Comparison of ENCODE assay signal across 9 cellular contexts in genomic region chr2:30139131-30139870, GRCh38. TPM values are rescaled to one million over a fixed set of nuclear protein-coding genes. Genes with fewer than 3 reads are reported as not detected.
DNase-seq lines count a peak whose midpoint lies in the region; ATAC-seq and TF ChIP-seq lines count a peak whose summit lies in the region.
"Had no signal": no experiment of that assay in that cellular context is flagged by ENCODE, and none has a peak within 500 bp of the region (broad histone marks: within the 10 kb centered on the region; RNA-seq: fewer than 3 reads in every experiment).

No MANE protein-coding gene starts in this region.

- H3K27me3 Mint-ChIP-seq in naive B cell (peaks cover 10 to 25% (median 14%) of the 10 kb centered on the region in 3 donors), glutamatergic neuron (ENCODE audit: unreplicated experiment) (peaks cover 2% of the 10 kb centered on the region)

- peak overlapping the region; percentile 85 for H2AFZ ChIP-seq in OCI-LY7 (ENCODE audit: low read length)

- BruUV-seq in OCI-LY7 (replicated peaks; lab: Mats Ljungman, UMichigan), result TSS peak; percentile 98

- H3K36me3 ChIP-seq in OCI-LY7 (ENCODE audit: insufficient read depth, low read length), result no peaks in the 10 kb centered on the region
- H3K36me3 ChIP-seq: brain microvascular endothelial cell had no signal

- no peaks in the 10 kb centered on the region for H3K9me3 ChIP-seq in OCI-LY7 (ENCODE audit: low read length)

- no peaks in the 10 kb centered on the region for H3K79me2 ChIP-seq in OCI-LY7 (ENCODE audit: insufficient read depth, low read depth, low read length)

- peak; percentile 57 for ATAC-seq in GM18868 (IDR thresholded peaks at IDR 0.05; ENCODE audit: unreplicated experiment)
- peak; percentile 62 for ATAC-seq in HG02571 (IDR thresholded peaks at IDR 0.05; ENCODE audit: unreplicated experiment)
- ATAC-seq in naive B cell (ENCODE audit: low read depth in 2 of 2), result peak; percentile 77 to 81
- no peak for ATAC-seq in Right ventricle myocardium inferior

- DNase-seq in OCI-LY7 (ENCODE audit: low spot score), result peak; percentile 87
- peak; percentile 69 for DNase-seq in naive B cell
- DNase-seq in Right ventricle myocardium inferior (ENCODE audit: missing footprints), result no peak
- no peak for DNase-seq in OCI-M1 (lab: John Stamatoyannopoulos, UW)
- no peak for DNase-seq in glutamatergic neuron
- DNase-seq in GM13976 (ENCODE audit: low spot score), result no peak
- DNase-seq: brain microvascular endothelial cell had no signal

- peak overlapping the region; percentile 45 for H3K4me3 ChIP-seq in OCI-LY7 (ENCODE audit: low read depth, low read length, poor library complexity, severe bottlenecking)

- CTCF ChIA-PET in OCI-LY7 (lab: Charles Lee; ENCODE audit: unreplicated experiment), result interaction anchor here (0.5 to 1.2 kb wide), 2 partner anchors 9 to 92 kb away, joined by 3 read pairs; no protein-coding TSS in a partner anchor

- H3K27ac Mint-ChIP-seq in naive B cell (peak overlapping the region; percentile 10 to 95 (median 74)), glutamatergic neuron (ENCODE audit: unreplicated experiment) (no peak overlapping the region)

- H3K9me2 ChIP-seq in OCI-LY7 (ENCODE audit: insufficient read depth, low read length), result no peaks in the 10 kb centered on the region

- peak overlapping the region; percentile 87 for H3K27ac ChIP-seq in OCI-LY7 (ENCODE audit: low read depth, low read length, poor library complexity, severe bottlenecking)
- H3K27ac ChIP-seq: brain microvascular endothelial cell had no signal

- H3K9me3 Mint-ChIP-seq in naive B cell, result no peaks in the 10 kb centered on the region
- H3K9me3 Mint-ChIP-seq in glutamatergic neuron (ENCODE audit: unreplicated experiment), result no peaks in the 10 kb centered on the region

- in situ Hi-C loops in GM13976 (cut with MboI; ENCODE audit: low sequenced_read_pairs, unreplicated experiment), result no loop called here

- TF ChIP-seq CTCF in OCI-LY7 (conservative IDR thresholded peaks at IDR 0.05; ENCODE audit: low read length) (no peak; the same call in 1 of the 2 replicates), glutamatergic neuron (IDR thresholded peaks at IDR 0.05; ENCODE audit: partially characterized antibody, unreplicated experiment) (no peak), GM13976 (IDR thresholded peaks at IDR 0.05; ENCODE audit: borderline replicate concordance, control extremely low read depth, extremely low read depth, insufficient read depth, missing control alignments) (no peak)

- H3K4me1 Mint-ChIP-seq in naive B cell (peaks cover 0 to 12% (median 0%) of the 10 kb centered on the region in 3 donors), glutamatergic neuron (ENCODE audit: low read depth, unreplicated experiment) (no peaks in the 10 kb centered on the region)

- H3K4me2 ChIP-seq in OCI-LY7 (ENCODE audit: low read length), result peak overlapping the region; percentile 57

- POLR2A ChIA-PET in OCI-LY7 (lab: Charles Lee), result interaction anchor here (1.0 to 1.7 kb wide), 2 partner anchors 11 to 81 kb away, joined by 3 to 9 read pairs; no protein-coding TSS in a partner anchor

- intact Hi-C loops in OCI-LY7 (cut with micrococcal nuclease; ENCODE audit: unreplicated experiment), result loop anchor here (1.0 kb wide), 1 partner anchor 20 kb away; no protein-coding TSS in a partner anchor
- intact Hi-C loops in Right ventricle myocardium inferior (cut with DNase I), result no loop called here

- H3K36me3 Mint-ChIP-seq in naive B cell (no peaks in the 10 kb centered on the region), glutamatergic neuron (ENCODE audit: unreplicated experiment) (no peaks in the 10 kb centered on the region)

- no peaks in the 10 kb centered on the region for H4K20me1 ChIP-seq in OCI-LY7 (ENCODE audit: insufficient read depth, low read length)

- H3K4me3 Mint-ChIP-seq in naive B cell (peak overlapping the region; percentile 0 to 70 (median 11)), glutamatergic neuron (ENCODE audit: unreplicated experiment) (no peak overlapping the region)

- peaks cover 31% of the 10 kb centered on the region for H3K4me1 ChIP-seq in OCI-LY7 (ENCODE audit: insufficient read depth, low read length, poor library complexity, severe bottlenecking)

RNA-seq across cellular contexts. Expression of gene YPEL5, which starts 7.5 kb away (rescaled TPM):
- 37.9 and 38.9 TPM in 2 replicates for total RNA-seq in OCI-LY7 (2014; rRNA removed; shearing (Covaris generic))
- total RNA-seq in OCI-LY7 (2022) (52.1 and 66.4 TPM in 2 replicates), Right ventricle myocardium inferior (67.5 TPM), glutamatergic neuron (ENCODE audit: unreplicated experiment) (71.5 TPM)
- polyA plus RNA-seq in naive B cell (ENCODE audit: low read depth in 6 of 6), result 100 to 1,000 TPM; 196 to 315 (median 230) TPM

Comparison
In these comparisons a context has a peak if more than half of its experiments do, and no peak if none do; other contexts are left out.
1. DNase-seq: peak in OCI-LY7 (single experiment) and naive B cell (single experiment); none in Right ventricle myocardium inferior (single experiment), OCI-M1 (single experiment), glutamatergic neuron (single experiment) and GM13976 (single experiment).